Comparison of ENCODE assay signal across 6 cellular contexts in genomic region chr14:24243336-24243836, GRCh38. TPM values are rescaled to one million over a fixed set of nuclear protein-coding genes. Genes with fewer than 3 reads are reported as not detected.
DNase-seq lines count a peak whose midpoint lies in the region; ATAC-seq, FAIRE-seq and TF ChIP-seq lines count a peak whose summit lies in the region.

No MANE protein-coding gene starts in this region.

- H3K36me3 Mint-ChIP-seq in activated T-cell treated with anti-CD3 and anti-CD28 coated beads, Interleukin-2, amount 50 U/mL, for 24 hours (ENCODE audit: low read depth) = peaks cover 40% of the 10 kb centered on the region
- H3K36me3 Mint-ChIP-seq in naive B cell = peaks cover 0 to 2% of the 10 kb centered on the region in 2 donors

- H3K4me3 Mint-ChIP-seq in activated T-cell treated with anti-CD3 and anti-CD28 coated beads, Interleukin-2, amount 50 U/mL, for 24 hours = peak overlapping the region; percentile 96
- H3K4me3 Mint-ChIP-seq in naive B cell = peak overlapping the region; percentile 90 to 100 (median 98)

- peak overlapping the region; percentile 73 for H3K4me3 ChIP-seq in astrocyte of the cerebellum (ENCODE audit: low read depth, low read length)

- peak; percentile 39 for DNase-seq in activated T-cell treated with anti-CD3 and anti-CD28 coated beads, Interleukin-2, amount 50 U/mL, for 24 hours
- DNase-seq in activated T-cell treated with anti-CD3 and anti-CD28 coated beads, Interleukin-2, amount 50 U/mL, for 48 hours = no peak
- DNase-seq in astrocyte of the cerebellum (ENCODE audit: low read depth) = no peak
- DNase-seq in naive B cell = no peak
- no peak for DNase-seq in RCC 7860 (ENCODE audit: low spot score)
- DNase-seq in NCI-H345 (lab: John Stamatoyannopoulos, UW) = no peak

- no peak for FAIRE-seq in RCC 7860 (lab: Jason Lieb, UNC)

- peaks cover 66% of the 10 kb centered on the region for H3K4me1 Mint-ChIP-seq in activated T-cell treated with anti-CD3 and anti-CD28 coated beads, Interleukin-2, amount 50 U/mL, for 24 hours (ENCODE audit: low read depth)
- peaks cover 43 to 70% (median 61%) of the 10 kb centered on the region in 3 donors for H3K4me1 Mint-ChIP-seq in naive B cell

- in situ Hi-C loops in astrocyte of the cerebellum (cut with HindIII; ENCODE audit: low sequenced_read_pairs) = no loop called here

- H3K9me3 Mint-ChIP-seq in activated T-cell treated with anti-CD3 and anti-CD28 coated beads, Interleukin-2, amount 50 U/mL, for 24 hours = no peaks in the 10 kb centered on the region
- no peaks in the 10 kb centered on the region for H3K9me3 Mint-ChIP-seq in naive B cell

- no peaks in the 10 kb centered on the region for H3K27me3 Mint-ChIP-seq in activated T-cell treated with anti-CD3 and anti-CD28 coated beads, Interleukin-2, amount 50 U/mL, for 24 hours
- H3K27me3 Mint-ChIP-seq in naive B cell = no peaks in the 10 kb centered on the region

- peak overlapping the region; percentile 100 for H3K27ac Mint-ChIP-seq in activated T-cell treated with anti-CD3 and anti-CD28 coated beads, Interleukin-2, amount 50 U/mL, for 24 hours
- H3K27ac Mint-ChIP-seq in naive B cell = peak overlapping the region; percentile 97 to 100 (median 100)

- no peak for TF ChIP-seq CTCF in astrocyte of the cerebellum (IDR thresholded peaks at IDR 0.05; ENCODE audit: low read depth, low read length, missing control alignments)

- ATAC-seq in naive B cell (ENCODE audit: low read depth in 2 of 2) = peak; percentile 2 to 3

RNA-seq across cellular contexts. Expression of gene TINF2, which starts 1.0 kb away (rescaled TPM):
- 100 to 1,000 TPM; 238 to 289 (median 254) TPM for polyA plus RNA-seq in naive B cell (ENCODE audit: low read depth in 6 of 6)

RNA-seq across cellular contexts. Expression of gene GMPR2, which starts 10.7 kb away (rescaled TPM):
- 100 to 1,000 TPM in 3 of 6 donors, 10 to 100 TPM in 3; 90.3 to 120 (median 99.2) TPM for polyA plus RNA-seq in naive B cell (ENCODE audit: low read depth in 6 of 6)

RNA-seq across cellular contexts. Expression of gene NEDD8, which starts 11.2 kb away (rescaled TPM):
- polyA plus RNA-seq in naive B cell (ENCODE audit: low read depth in 6 of 6) = 100 to 1,000 TPM; 306 to 385 (median 326) TPM

RNA-seq across cellular contexts. Expression of gene TGM1, which starts 19.6 kb away (rescaled TPM):
- polyA plus RNA-seq in naive B cell (ENCODE audit: low read depth in 6 of 6) = not detected

RNA-seq across cellular contexts. Expression of gene MDP1, which starts 27.5 kb away (rescaled TPM):
- polyA plus RNA-seq in naive B cell (ENCODE audit: low read depth in 6 of 6) = 10 to 100 TPM; 32.7 to 48.2 (median 37.3) TPM
